ENCODE assay signal across 9 cellular contexts in the genomic region with DNA sequence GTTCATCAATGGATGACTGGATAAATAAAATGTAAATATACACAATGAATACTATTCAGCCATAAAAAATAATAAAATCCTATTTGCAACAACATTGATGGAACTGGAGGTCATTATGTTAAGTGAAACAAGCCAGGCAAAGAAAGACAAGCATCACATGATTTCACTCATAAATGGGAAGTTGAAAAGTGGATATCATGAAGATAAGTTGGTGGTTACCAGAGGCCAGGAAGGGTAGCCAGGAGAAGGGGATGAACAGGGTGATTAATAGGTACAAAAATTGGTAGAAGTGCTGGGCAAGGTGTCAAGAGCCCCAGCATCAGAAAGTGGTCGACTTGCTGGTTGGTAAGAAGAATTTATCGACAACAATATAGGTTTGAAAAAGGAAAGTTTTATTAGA. TPM values are rescaled to one million over a fixed set of nuclear protein-coding genes. Genes with fewer than 3 reads are reported as not detected.
DNase-seq lines count a peak whose midpoint lies in the region; ATAC-seq and TF ChIP-seq lines count a peak whose summit lies in the region.
"Had no signal": no experiment of that assay in that cellular context is flagged by ENCODE, and none has a peak within 500 bp of the region (broad histone marks: within the 10 kb centered on the region; RNA-seq: fewer than 3 reads in every experiment).

No MANE protein-coding gene starts in this region.

- no peak for TF ChIP-seq POLR2A in transverse colon (IDR thresholded peaks at IDR 0.05)

- no peak for TF ChIP-seq EP300 in transverse colon (IDR thresholded peaks at IDR 0.05; ENCODE audit: low read depth)

- H3K36me3 ChIP-seq in iPS-20b (ENCODE audit: insufficient read depth, low read depth, low read length): peaks cover 22% of the 10 kb centered on the region
- H3K36me3 ChIP-seq in transverse colon: peaks cover 0 to 10% (median 4%) of the 10 kb centered on the region in 4 donors

- H3K4me3 ChIP-seq in iPS-20b (ENCODE audit: low read length) (peak overlapping the region; percentile 91; the same call in 1 of the 2 replicates), transverse colon (no peak overlapping the region)

- DNase-seq in activated naive CD4-positive, alpha-beta T cell treated with anti-CD3 and anti-CD28 coated beads, Interleukin-2, amount 50 U/mL, for 16 hours: no peak
- DNase-seq in transverse colon (no peak), posterior vena cava (ENCODE audit: low spot score) (no peak)
- DNase-seq in stimulated activated CD4-positive, alpha-beta T cell treated with anti-CD3 and anti-CD28 coated beads, Interleukin-4, amount 100 ng/mL, for 4 hours: no peak

- H3K9ac ChIP-seq in iPS-20b (ENCODE audit: low read depth, low read length): peak overlapping the region; percentile 93; the same call in 1 of the 2 replicates

- H3K9me3 ChIP-seq in iPS-20b (ENCODE audit: insufficient read depth, low read depth, low read length) (no peaks in the 10 kb centered on the region), transverse colon (no peaks in the 10 kb centered on the region)

- peak overlapping the region; percentile 100 for H3K4me3 Mint-ChIP-seq in activated naive CD4-positive, alpha-beta T cell treated with anti-CD3 and anti-CD28 coated beads, Interleukin-2, amount 50 U/mL, for 24 hours

- H3K27me3 ChIP-seq in iPS-20b (ENCODE audit: insufficient read depth, low read length) (no peaks in the 10 kb centered on the region), transverse colon (no peaks in the 10 kb centered on the region)

- 91 to 95% methylated on average over 2 of the region's 2 CpGs for WGBS in transverse colon (ENCODE audit: low coverage in 1 of 2), 2 donors

- H3K4me1 ChIP-seq in iPS-20b (ENCODE audit: insufficient read depth, low read length) (peaks cover 3% of the 10 kb centered on the region; the same call in 1 of the 2 replicates), transverse colon (peaks cover 6 to 27% (median 17%) of the 10 kb centered on the region in 4 donors)

- no peaks in the 10 kb centered on the region for H3K9me3 Mint-ChIP-seq in activated naive CD4-positive, alpha-beta T cell treated with anti-CD3 and anti-CD28 coated beads, Interleukin-2, amount 50 U/mL, for 24 hours

- no peak for TF ChIP-seq CTCF in VCaP (conservative IDR thresholded peaks at IDR 0.05)
- TF ChIP-seq CTCF in transverse colon (IDR thresholded peaks at IDR 0.05): no peak

- H3K36me3 Mint-ChIP-seq in activated naive CD4-positive, alpha-beta T cell treated with anti-CD3 and anti-CD28 coated beads, Interleukin-2, amount 50 U/mL, for 24 hours: peaks cover 8% of the 10 kb centered on the region

- H3K4me1 Mint-ChIP-seq in activated naive CD4-positive, alpha-beta T cell treated with anti-CD3 and anti-CD28 coated beads, Interleukin-2, amount 50 U/mL, for 24 hours: peaks cover 64% of the 10 kb centered on the region

- in situ Hi-C loops in transverse colon (cut with MboI; ENCODE audit: low pct_ligation_motif_present in 1 of 4, low pct_unique_long_range_greater_than_20kb in 1 of 4, low sequenced_read_pairs in 3 of 4): no loop called here

- H3K27ac Mint-ChIP-seq in activated naive CD4-positive, alpha-beta T cell treated with anti-CD3 and anti-CD28 coated beads, Interleukin-2, amount 50 U/mL, for 24 hours: peak overlapping the region; percentile 98

- no peak for ATAC-seq in GM21576 (IDR thresholded peaks at IDR 0.05; ENCODE audit: unreplicated experiment)
- ATAC-seq: activated CD4-positive, CD25-positive, alpha-beta regulatory T cell treated with anti-CD3 and anti-CD28 coated beads, Interleukin-2, amount 50 U/mL, for 24 hours had no signal

- no peaks in the 10 kb centered on the region for H3K27me3 Mint-ChIP-seq in activated naive CD4-positive, alpha-beta T cell treated with anti-CD3 and anti-CD28 coated beads, Interleukin-2, amount 50 U/mL, for 24 hours

- H3K27ac ChIP-seq in VCaP (peak overlapping the region; percentile 92), iPS-20b (ENCODE audit: low read length) (no peak overlapping the region), transverse colon (peak overlapping the region in 3 of 4 donors; percentile 93 to 95 (median 95))

- intact Hi-C loops in transverse colon (cut with DNase I; ENCODE audit: low total_unique reads): no loop called here
- intact Hi-C loops in posterior vena cava (cut with DNase I): no loop called here

RNA-seq across cellular contexts. Expression of a gene that starts 1.3 kb away (rescaled TPM):
- total RNA-seq in transverse colon: 100 to 1,000 TPM in 1 of 4 donors, 10 to 100 TPM in 3; 40.4 to 103 (median 82.8) TPM
- 100 to 1,000 TPM; 192 to 209 TPM for total RNA-seq in posterior vena cava

RNA-seq across cellular contexts. Expression of a gene that starts 19.5 kb away (rescaled TPM):
- total RNA-seq in transverse colon (under 1 TPM in 1 of 4 donors, not detected in 3; 0.48 TPM), posterior vena cava (under 1 TPM in 1 of 2 donors, not detected in 1; 0.19 TPM)
